Comparison of ENCODE assay signal across 12 cellular contexts in genomic region chr4:78293841-78294301, GRCh38.
A peak's percentile ranks its signal among the peaks of the same experiment; 100 is the strongest.
DNase-seq lines count a peak whose midpoint lies in the region; ATAC-seq and TF ChIP-seq lines count a peak whose summit lies in the region.
"Had no signal": no experiment of that assay in that cellular context is flagged by ENCODE, and none has a peak within 500 bp of the region (broad histone marks: within the 10 kb centered on the region; RNA-seq: fewer than 3 reads in every experiment).

No MANE protein-coding gene starts in this region.

- TF ChIP-seq CTCF in GM23338 (conservative IDR thresholded peaks at IDR 0.05; ENCODE audit: low read depth in 2 of 2) (peak in 1 of 2 experiments; percentile 39; a peak in 2 of 4 replicates), PC-9 (conservative IDR thresholded peaks at IDR 0.05) (no peak), fibroblast of mammary gland (conservative IDR thresholded peaks at IDR 0.05; ENCODE audit: control insufficient read depth, insufficient read depth, low read depth, low read length) (peak; percentile 2)

- H4K20me1 ChIP-seq in GM23338 (replicated peaks; ENCODE audit: insufficient read depth) (peaks cover 4% of the 10 kb centered on the region; the same call in 1 of the 2 replicates), PC-9 (ENCODE audit: insufficient read depth) (no peaks in the 10 kb centered on the region)

- BruUV-seq in PC-9 (replicated peaks; lab: Mats Ljungman, UMichigan): no TSS peak

- no peak overlapping the region for H3K4me3 Mint-ChIP-seq in GM23338
- H3K4me3 Mint-ChIP-seq: activated CD8-positive, alpha-beta T cell treated with anti-CD3 and anti-CD28 coated beads for 36 hours; central memory CD8-positive, alpha-beta T cell had no signal

- H3K36me3 Mint-ChIP-seq in GM23338 (ENCODE audit: low read depth): peaks cover 28% of the 10 kb centered on the region

- no peaks in the 10 kb centered on the region for H3F3A ChIP-seq in GM23338 (replicated peaks; ENCODE audit: low read depth)
- H3F3A ChIP-seq in PC-9 (ENCODE audit: insufficient read depth, low read depth): peaks cover 12% of the 10 kb centered on the region; the same call in 1 of the 2 replicates

- POLR2A ChIA-PET in PC-9 (lab: Charles Lee; ENCODE audit: unreplicated experiment): interaction anchor here (0.6 to 0.7 kb wide), 4 partner anchors 87 to 640 kb away, joined by 3 to 4 read pairs (median 4); no protein-coding TSS in a partner anchor

- H3K27me3 ChIP-seq in GM23338 (ENCODE audit: insufficient read depth) (no peaks in the 10 kb centered on the region), PC-9 (ENCODE audit: insufficient read depth, low read depth) (no peaks in the 10 kb centered on the region)
- H3K27me3 ChIP-seq: pancreas had no signal

- no peaks in the 10 kb centered on the region for H3K9me3 Mint-ChIP-seq in GM23338
- H3K9me3 Mint-ChIP-seq: activated CD8-positive, alpha-beta T cell treated with anti-CD3 and anti-CD28 coated beads for 36 hours; central memory CD8-positive, alpha-beta T cell had no signal

- CTCF ChIA-PET in PC-9 (lab: Charles Lee): interaction anchor here (0.6 to 1.7 kb wide), 3 partner anchors 11 to 237 kb away, joined by 3 to 15 read pairs (median 5); no protein-coding TSS in a partner anchor

- H3K4me3 ChIP-seq in GM23338: no peak overlapping the region
- H3K4me3 ChIP-seq in PC-9: no peak overlapping the region
- H3K4me3 ChIP-seq in fibroblast of mammary gland (ENCODE audit: control insufficient read depth, low read depth, low read length): no peak overlapping the region
- H3K4me3 ChIP-seq: pancreas had no signal

- no peak overlapping the region for H3K4me2 ChIP-seq in GM23338
- H3K4me2 ChIP-seq in PC-9: peak overlapping the region; percentile 32

- H3K4me1 Mint-ChIP-seq in GM23338: peaks cover 19% of the 10 kb centered on the region
- H3K4me1 Mint-ChIP-seq: central memory CD8-positive, alpha-beta T cell had no signal

- H3K36me3 ChIP-seq in GM23338 (ENCODE audit: insufficient read depth): peaks cover 7% of the 10 kb centered on the region
- no peaks in the 10 kb centered on the region for H3K36me3 ChIP-seq in PC-9 (ENCODE audit: low read depth)
- H3K36me3 ChIP-seq: pancreas had no signal

- no peaks in the 10 kb centered on the region for H3K4me1 ChIP-seq in GM23338 (ENCODE audit: insufficient read depth)
- peaks cover 30% of the 10 kb centered on the region for H3K4me1 ChIP-seq in PC-9 (replicated peaks; ENCODE audit: insufficient read depth)
- H3K4me1 ChIP-seq: pancreas had no signal

- 0 out of 2 replicates have a peak overlapping the region, but pooled peaks have one; percentile 20 for H3K27ac Mint-ChIP-seq in GM23338
- H3K27ac Mint-ChIP-seq: activated CD8-positive, alpha-beta T cell treated with anti-CD3 and anti-CD28 coated beads for 36 hours had no signal

- peak; percentile 70 for ATAC-seq in GM23338
- ATAC-seq: activated CD8-positive, alpha-beta T cell treated with anti-CD3 and anti-CD28 coated beads for 36 hours; Panc1 had no signal

- H3K27ac ChIP-seq in GM23338 (ENCODE audit: low read depth) (no peak overlapping the region; the same call in 1 of the 2 replicates), PC-9 (peak overlapping the region; percentile 58)
- H3K27ac ChIP-seq: pancreas had no signal

- no peak overlapping the region for H2AFZ ChIP-seq in GM23338
- no peak overlapping the region for H2AFZ ChIP-seq in PC-9

- H3K27me3 Mint-ChIP-seq in GM23338 (ENCODE audit: insufficient read depth, low read depth, poor library complexity): peaks cover 4% of the 10 kb centered on the region
- H3K27me3 Mint-ChIP-seq: central memory CD8-positive, alpha-beta T cell had no signal

- no peaks in the 10 kb centered on the region for H3K9me3 ChIP-seq in PC-9 (ENCODE audit: insufficient read depth, low read depth)
- H3K9me3 ChIP-seq: pancreas had no signal

- intact Hi-C loops in PC-9 (cut with micrococcal nuclease; ENCODE audit: unreplicated experiment): loop anchor here (1.0 to 5.0 kb wide), 5 partner anchors 115 to 273 kb away; partner anchors contain the start of gene ANXA3

- DNase-seq in GM23338 (ENCODE audit: low spot score) (no peak), PC-9 (peak; percentile 63 to 67), fibroblast of mammary gland (ENCODE audit: low read depth) (peak; percentile 84), renal cortical epithelial cell (ENCODE audit: low read depth) (peak; percentile 80), CD1c-positive myeloid dendritic cell (ENCODE audit: extremely low spot score) (no peak), NCI-H1092 treated with DMSO at 0.1 percent for 48 hours (lab: John Stamatoyannopoulos, UW) (no peak), NCI-H2081 (lab: John Stamatoyannopoulos, UW) (no peak)
- DNase-seq: activated CD8-positive, alpha-beta T cell treated with anti-CD3 and anti-CD28 coated beads for 36 hours; hypothalamus; pancreas had no signal

- H3K9me2 ChIP-seq in GM23338 (ENCODE audit: insufficient read depth): no peaks in the 10 kb centered on the region
- no peaks in the 10 kb centered on the region for H3K9me2 ChIP-seq in PC-9 (ENCODE audit: insufficient read depth)

- H3K79me2 ChIP-seq in GM23338 (replicated peaks; ENCODE audit: insufficient read depth): no peaks in the 10 kb centered on the region
- no peaks in the 10 kb centered on the region for H3K79me2 ChIP-seq in PC-9 (ENCODE audit: low read depth)

TF ChIP-seq in GM23338, 12 proteins besides CTCF, POLR2A, EP300 and RAD21 (continues in another document):
- TF ChIP-seq POLR2AphosphoS5 (IDR thresholded peaks at IDR 0.05; ENCODE audit: low read depth) (no peak), ZNF462 (CRISPR knock-in tag; IDR thresholded peaks at IDR 0.05) (no peak)

Comparison
In these comparisons a context has a peak if more than half of its experiments do, and no peak if none do; other contexts are left out.
1. DNase-seq: peak in PC-9 (2 of 2), fibroblast of mammary gland (single experiment) and renal cortical epithelial cell (single experiment); none in GM23338 (single experiment), CD1c-positive myeloid dendritic cell (single experiment), NCI-H1092 treated with DMSO at 0.1 percent for 48 hours (single experiment) and NCI-H2081 (0 of 2).